Comparison of ENCODE assay signal across 20 cellular contexts in genomic region chr5:131947445-131947844, GRCh38. TPM values are rescaled to one million over a fixed set of nuclear protein-coding genes. Genes with fewer than 3 reads are reported as not detected.
DNase-seq lines count a peak whose midpoint lies in the region; FAIRE-seq and TF ChIP-seq lines count a peak whose summit lies in the region.
"Had no signal": no experiment of that assay in that cellular context is flagged by ENCODE, and none has a peak within 500 bp of the region (broad histone marks: within the 10 kb centered on the region; RNA-seq: fewer than 3 reads in every experiment).

No MANE protein-coding gene starts in this region.

- peak; percentile 23 for DNase-seq in NCI-H345 (lab: John Stamatoyannopoulos, UW)
- no peak for DNase-seq in NCI-H345 treated with DMSO at 0.1 percent for 48 hours (lab: John Stamatoyannopoulos, UW; ENCODE audit: unreplicated experiment)
- peak; percentile 57 for DNase-seq in NCI-H748 (lab: John Stamatoyannopoulos, UW; ENCODE audit: unreplicated experiment)
- peak; percentile 44 for DNase-seq in bronchial epithelial cell (ENCODE audit: low read depth)
- no peak for DNase-seq in CD1c-positive myeloid dendritic cell (ENCODE audit: extremely low spot score)
- no peak for DNase-seq in activated T-helper 1 cell treated with anti-CD3 and anti-CD28 coated beads, Interleukin-12 subunit alpha, Interleukin-12 subunit beta, Interleukin-2, Interleukin-4 antibody, amounts not matched to agents 30 ng/mL and 10 ng/mL and 1 ng/mL, durations not matched to agents 14 hours and 24 hours and 36 hours (ENCODE audit: low spot score)
- DNase-seq in stimulated activated CD4-positive, alpha-beta T cell treated with anti-CD3 and anti-CD28 coated beads, Interleukin-15, amount 100 ng/mL, for 24 hours = no peak
- DNase-seq: CD4-positive, alpha-beta T cell; DMS79; H7; HFFc6; KG1; NCI-H1436 treated with DMSO at 0.1 percent for 48 hours; NCI-H524; SHP77 treated with DMSO at 0.1 percent for 48 hours; T-helper 1 cell had no signal

- FAIRE-seq in bronchial epithelial cell (lab: Jason Lieb, UNC) = no peak

- no peak overlapping the region for H3K4me3 ChIP-seq in bronchial epithelial cell (ENCODE audit: low read depth, low read length)

- intact Hi-C loops in activated T-helper 1 cell treated with anti-CD3 and anti-CD28 coated beads, Interleukin-12 subunit alpha, Interleukin-12 subunit beta, Interleukin-2, Interleukin-4 antibody, amounts not matched to agents 30 ng/mL and 10 ng/mL and 1 ng/mL, durations not matched to agents 14 hours and 24 hours and 36 hours (cut with micrococcal nuclease) = no loop called here

- no peak for TF ChIP-seq CTCF in bronchial epithelial cell (IDR thresholded peaks at IDR 0.05; ENCODE audit: insufficient read depth, low read length, severe bottlenecking)

- H3K4me1 Mint-ChIP-seq in activated T-helper 1 cell treated with anti-CD3 and anti-CD28 coated beads, Interleukin-12 subunit alpha, Interleukin-12 subunit beta, Interleukin-2, Interleukin-4 antibody, amounts not matched to agents 30 ng/mL and 10 ng/mL and 1 ng/mL, durations not matched to agents 14 hours and 24 hours and 36 hours (ENCODE audit: low read depth) = no peaks in the 10 kb centered on the region

- no peak overlapping the region for H3K4me3 Mint-ChIP-seq in activated T-helper 1 cell treated with anti-CD3 and anti-CD28 coated beads, Interleukin-12 subunit alpha, Interleukin-12 subunit beta, Interleukin-2, Interleukin-4 antibody, amounts not matched to agents 30 ng/mL and 10 ng/mL and 1 ng/mL, durations not matched to agents 14 hours and 24 hours and 36 hours
- H3K4me3 Mint-ChIP-seq: B cell; CD4-positive, alpha-beta T cell; HFFc6 had no signal

- no peak overlapping the region for H3K27ac Mint-ChIP-seq in activated T-helper 1 cell treated with anti-CD3 and anti-CD28 coated beads, Interleukin-12 subunit alpha, Interleukin-12 subunit beta, Interleukin-2, Interleukin-4 antibody, amounts not matched to agents 30 ng/mL and 10 ng/mL and 1 ng/mL, durations not matched to agents 14 hours and 24 hours and 36 hours
- H3K27ac Mint-ChIP-seq: B cell; CD4-positive, alpha-beta T cell; HFFc6 had no signal

- H3K27me3 ChIP-seq in bronchial epithelial cell (ENCODE audit: control insufficient read depth, insufficient read depth, low read length) = peaks cover 2% of the 10 kb centered on the region

- no peaks in the 10 kb centered on the region for H3K36me3 ChIP-seq in bronchial epithelial cell (ENCODE audit: control insufficient read depth, insufficient read depth, low read length)

- no peaks in the 10 kb centered on the region for H3K36me3 Mint-ChIP-seq in activated T-helper 1 cell treated with anti-CD3 and anti-CD28 coated beads, Interleukin-12 subunit alpha, Interleukin-12 subunit beta, Interleukin-2, Interleukin-4 antibody, amounts not matched to agents 30 ng/mL and 10 ng/mL and 1 ng/mL, durations not matched to agents 14 hours and 24 hours and 36 hours (ENCODE audit: low read depth)

- H3K9me3 Mint-ChIP-seq in activated T-helper 1 cell treated with anti-CD3 and anti-CD28 coated beads, Interleukin-12 subunit alpha, Interleukin-12 subunit beta, Interleukin-2, Interleukin-4 antibody, amounts not matched to agents 30 ng/mL and 10 ng/mL and 1 ng/mL, durations not matched to agents 14 hours and 24 hours and 36 hours = no peaks in the 10 kb centered on the region
- H3K9me3 Mint-ChIP-seq: CD4-positive, alpha-beta T cell; HFFc6 had no signal

- peaks cover 15% of the 10 kb centered on the region for H3K27me3 Mint-ChIP-seq in activated T-helper 1 cell treated with anti-CD3 and anti-CD28 coated beads, Interleukin-12 subunit alpha, Interleukin-12 subunit beta, Interleukin-2, Interleukin-4 antibody, amounts not matched to agents 30 ng/mL and 10 ng/mL and 1 ng/mL, durations not matched to agents 14 hours and 24 hours and 36 hours (ENCODE audit: insufficient read depth)
- H3K27me3 Mint-ChIP-seq: CD4-positive, alpha-beta T cell had no signal

RNA-seq across cellular contexts. Expression of gene MEIKIN, which starts 2.0 kb away (rescaled TPM):
- not detected in 2 replicates for total RNA-seq in bronchial epithelial cell
- total RNA-seq in activated T-helper 1 cell treated with anti-CD3 and anti-CD28 coated beads, Interleukin-12 subunit alpha, Interleukin-12 subunit beta, Interleukin-2, Interleukin-4 antibody, amounts not matched to agents 30 ng/mL and 10 ng/mL and 1 ng/mL, durations not matched to agents 14 hours and 24 hours and 36 hours = not detected in 2 replicates
- total RNA-seq: A172; B cell; CD4-positive, alpha-beta T cell; H7; HFFc6; HT-29; OCI-LY7 had no signal

Comparison
In these comparisons a context has a peak if more than half of its experiments do, and no peak if none do; other contexts are left out.
1. DNase-seq: peak in NCI-H345 (single experiment), NCI-H748 (single experiment) and bronchial epithelial cell (single experiment); none in NCI-H345 treated with DMSO at 0.1 percent for 48 hours (single experiment), CD1c-positive myeloid dendritic cell (single experiment), activated T-helper 1 cell treated with anti-CD3 and anti-CD28 coated beads, Interleukin-12 subunit alpha, Interleukin-12 subunit beta, Interleukin-2, Interleukin-4 antibody, amounts not matched to agents 30 ng/mL and 10 ng/mL and 1 ng/mL, durations not matched to agents 14 hours and 24 hours and 36 hours (single experiment) and stimulated activated CD4-positive, alpha-beta T cell treated with anti-CD3 and anti-CD28 coated beads, Interleukin-15, amount 100 ng/mL, for 24 hours (single experiment).